ENCODE assay signal across 8 cellular contexts in the genomic region with DNA sequence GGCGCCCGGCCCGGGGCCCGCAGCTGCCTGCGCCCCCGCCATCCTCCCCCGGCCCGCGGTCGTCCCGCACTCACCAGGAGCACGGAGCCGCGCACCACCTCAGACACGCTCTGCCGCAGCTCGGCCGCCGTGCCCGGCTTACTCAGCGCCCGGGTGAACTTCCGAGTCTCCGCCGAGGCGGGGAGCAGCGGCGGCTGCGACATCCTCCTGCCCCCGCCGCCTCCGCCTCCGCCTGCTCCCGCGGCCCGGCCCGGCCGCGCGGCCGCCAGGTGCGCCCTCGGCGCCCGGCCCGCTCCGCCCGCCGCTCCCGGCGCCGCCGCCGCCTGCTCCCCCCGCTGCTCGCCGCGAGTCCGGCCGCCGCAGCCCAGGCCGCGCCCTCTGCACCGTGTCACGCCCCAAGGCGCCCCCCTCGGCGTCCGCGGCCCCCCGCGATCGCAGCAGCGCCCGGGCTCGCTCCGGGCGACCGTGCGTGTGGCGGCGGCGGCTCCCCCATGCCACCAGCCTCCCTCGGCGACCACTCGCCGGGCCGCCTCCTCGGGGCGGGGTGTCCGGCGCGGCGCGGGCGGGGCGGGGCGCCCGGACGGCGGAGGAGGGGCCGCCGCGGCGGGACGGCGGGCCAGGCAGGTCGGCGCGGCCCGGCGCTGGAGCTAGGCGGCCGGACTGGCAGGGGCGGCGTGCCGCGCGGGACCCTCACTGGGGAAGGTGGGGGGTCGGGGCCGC.
DNase-seq lines count a peak whose midpoint lies in the region; ATAC-seq lines count a peak whose summit lies in the region.

No MANE protein-coding gene starts in this region.

- peak; percentile 44 for ATAC-seq in GM19372 (IDR thresholded peaks at IDR 0.05; ENCODE audit: low read depth, unreplicated experiment)
- ATAC-seq in HG03460 (IDR thresholded peaks at IDR 0.05; ENCODE audit: unreplicated experiment) = peak; percentile 32
- peak; percentile 73 for ATAC-seq in left ventricle myocardium superior

- H3K9ac ChIP-seq in SK-N-MC (ENCODE audit: insufficient read length) = no peak overlapping the region

- peak; percentile 74 for DNase-seq in CD1c-positive myeloid dendritic cell (ENCODE audit: extremely low spot score)
- DNase-seq in SK-N-MC (ENCODE audit: low read depth, low spot score) = no peak
- DNase-seq in activated naive CD8-positive, alpha-beta T cell treated with anti-CD3 and anti-CD28 coated beads, Interleukin-2, amount 50 U/mL, for 16 hours (ENCODE audit: low read depth, low spot score) = peak; percentile 42
- DNase-seq in left ventricle myocardium superior = peak; percentile 77
- peak; percentile 39 for DNase-seq in putamen (ENCODE audit: low spot score)
- DNase-seq in OCI-M2 (lab: John Stamatoyannopoulos, UW; ENCODE audit: unreplicated experiment) = no peak

- no peaks in the 10 kb centered on the region for H3K9me3 ChIP-seq in SK-N-MC (ENCODE audit: low read depth, low read length)

- no peaks in the 10 kb centered on the region for H3K36me3 ChIP-seq in SK-N-MC (ENCODE audit: insufficient read depth, low read length)

- H3K4me3 ChIP-seq in SK-N-MC = peak overlapping the region; percentile 93

- intact Hi-C loops in left ventricle myocardium superior (cut with micrococcal nuclease) = no loop called here

- no peak overlapping the region for H3K27ac ChIP-seq in SK-N-MC

Comparison
In these comparisons a context has a peak if more than half of its experiments do, and no peak if none do; other contexts are left out.
1. DNase-seq: peak in CD1c-positive myeloid dendritic cell (single experiment), activated naive CD8-positive, alpha-beta T cell treated with anti-CD3 and anti-CD28 coated beads, Interleukin-2, amount 50 U/mL, for 16 hours (single experiment), left ventricle myocardium superior (single experiment) and putamen (single experiment); none in SK-N-MC (single experiment) and OCI-M2 (single experiment).
2. Peak in every context shown above with its lines, with median percentiles within 50 percentile points of each other: ATAC-seq.